Comparison of ENCODE assay signal across 8 cellular contexts in genomic region chr7:107742678-107743566, GRCh38. TPM values are rescaled to one million over a fixed set of nuclear protein-coding genes. Genes with fewer than 3 reads are reported as not detected.
DNase-seq lines count a peak whose midpoint lies in the region; ATAC-seq and FAIRE-seq lines count a peak whose summit lies in the region.

No MANE protein-coding gene starts in this region.

- peak overlapping the region; percentile 99 for H2AFZ ChIP-seq in GM23248

- H3K27ac Mint-ChIP-seq in activated CD4-positive, alpha-beta T cell treated with anti-CD3 and anti-CD28 coated beads for 36 hours = peak overlapping the region; percentile 100
- peak overlapping the region; percentile 100 for H3K27ac Mint-ChIP-seq in T-helper 17 cell

- in situ Hi-C loops in GM23248 (cut with MboI) = loop anchor here (25.0 kb wide), 2 partner anchors 281 to 394 kb away; partner anchors contain the start of genes GPR22 and LAMB4

- peaks cover 15% of the 10 kb centered on the region for H3F3A ChIP-seq in GM23248 (ENCODE audit: insufficient read depth)

- peak; percentile 61 for FAIRE-seq in urothelium cell line (lab: Jason Lieb, UNC)

- CTCF ChIA-PET in activated CD4-positive, alpha-beta T cell treated with anti-CD3 and anti-CD28 coated beads for 36 hours (lab: Charles Lee) = interaction anchor here (0.6 to 4.9 kb wide), 23 partner anchors 12 to 549 kb away, joined by 3 to 120 read pairs (median 5); partner anchors contain the start of genes COG5, DUS4L and SLC26A4

- H3K27me3 ChIP-seq in GM23248 (replicated peaks; ENCODE audit: insufficient read depth) (no peaks in the 10 kb centered on the region), endocrine pancreas (ENCODE audit: control insufficient read depth, insufficient read depth, low read length) (no peaks in the 10 kb centered on the region), mononuclear cell (ENCODE audit: insufficient read depth, low read length) (no peaks in the 10 kb centered on the region)

- H3K9me2 ChIP-seq in GM23248 (ENCODE audit: insufficient read depth) = no peaks in the 10 kb centered on the region

- H3K4me2 ChIP-seq in GM23248 (ENCODE audit: unreplicated experiment) = peak overlapping the region; percentile 99

- H3K4me1 ChIP-seq in GM23248 (ENCODE audit: insufficient read depth) (peaks cover 37% of the 10 kb centered on the region), endocrine pancreas (ENCODE audit: control insufficient read depth, insufficient read depth, low read length) (peaks cover 28% of the 10 kb centered on the region), mononuclear cell (ENCODE audit: insufficient read depth, low read length) (peaks cover 26% of the 10 kb centered on the region)

- intact Hi-C loops in activated CD4-positive, alpha-beta T cell treated with anti-CD3 and anti-CD28 coated beads for 36 hours (cut with DNase I, micrococcal nuclease) = loop anchor here (1.0 to 10.0 kb wide), 16 partner anchors 72 to 1628 kb away; partner anchors contain the start of genes BCAP29 (in 2 of the 2), DLD (in 2 of the 2), COG5 (in 1 of the 2) and DNAJB9 (in 1 of the 2)

- H3K36me3 Mint-ChIP-seq in activated CD4-positive, alpha-beta T cell treated with anti-CD3 and anti-CD28 coated beads for 36 hours (ENCODE audit: low read depth) = peaks cover 8% of the 10 kb centered on the region
- H3K36me3 Mint-ChIP-seq in T-helper 17 cell (ENCODE audit: low read depth) = peaks cover 7% of the 10 kb centered on the region

- peak overlapping the region; percentile 93 for H3K27ac ChIP-seq in GM23248

- H3K9me3 Mint-ChIP-seq in activated CD4-positive, alpha-beta T cell treated with anti-CD3 and anti-CD28 coated beads for 36 hours (ENCODE audit: low read depth) = no peaks in the 10 kb centered on the region

- POLR2A ChIA-PET in activated CD4-positive, alpha-beta T cell treated with anti-CD3 and anti-CD28 coated beads for 36 hours (lab: Charles Lee) = interaction anchor here (0.6 to 2.4 kb wide), 13 partner anchors 81 to 827 kb away, joined by 3 to 23 read pairs (median 3); partner anchors contain the start of genes DLD, DNAJB9, HBP1 and THAP5

- H3K9me3 ChIP-seq in GM23248 (ENCODE audit: low read depth) (no peaks in the 10 kb centered on the region), T-helper 17 cell (ENCODE audit: control insufficient read depth, low read length, poor library complexity, severe bottlenecking) (no peaks in the 10 kb centered on the region), endocrine pancreas (ENCODE audit: control insufficient read depth, low read length) (no peaks in the 10 kb centered on the region), mononuclear cell (ENCODE audit: low read depth, low read length) (no peaks in the 10 kb centered on the region)

- peak; percentile 43 for ATAC-seq in activated CD4-positive, alpha-beta T cell treated with anti-CD3 and anti-CD28 coated beads for 36 hours
- ATAC-seq in T-helper 17 cell = peak; percentile 48

- no peaks in the 10 kb centered on the region for H3K27me3 Mint-ChIP-seq in activated CD4-positive, alpha-beta T cell treated with anti-CD3 and anti-CD28 coated beads for 36 hours
- H3K27me3 Mint-ChIP-seq in T-helper 17 cell = no peaks in the 10 kb centered on the region

- peaks cover 13% of the 10 kb centered on the region; the same call in 1 of the 2 replicates for H4K20me1 ChIP-seq in GM23248 (ENCODE audit: insufficient read depth)

- H3K9ac ChIP-seq in GM23248 (peak overlapping the region; percentile 92), endocrine pancreas (ENCODE audit: control insufficient read depth, insufficient read depth, low read length) (peak overlapping the region; percentile 89)

- 17% methylated on average over 29 of the region's 29 CpGs for WGBS in GM23248 (ENCODE audit: low coverage in 1 of 2, low lambda C conversion rate in 2 of 2, missing lambda C conversion rate in 2 of 2), 2 experiments

- peak overlapping the region; percentile 88 for H3K4me3 Mint-ChIP-seq in activated CD4-positive, alpha-beta T cell treated with anti-CD3 and anti-CD28 coated beads for 36 hours
- H3K4me3 Mint-ChIP-seq in T-helper 17 cell = peak overlapping the region; percentile 98

- peaks cover 40% of the 10 kb centered on the region for H3K79me2 ChIP-seq in GM23248 (ENCODE audit: insufficient read depth)

- H3K4me3 ChIP-seq in GM23248 = peak overlapping the region; percentile 92
- peak overlapping the region; percentile 69 for H3K4me3 ChIP-seq in endocrine pancreas (ENCODE audit: control insufficient read depth, insufficient read depth, low read length)
- H3K4me3 ChIP-seq in mononuclear cell (ENCODE audit: low read length) = peak overlapping the region; percentile 80

- peaks cover 40% of the 10 kb centered on the region for H3K4me1 Mint-ChIP-seq in activated CD4-positive, alpha-beta T cell treated with anti-CD3 and anti-CD28 coated beads for 36 hours
- peaks cover 31% of the 10 kb centered on the region for H3K4me1 Mint-ChIP-seq in T-helper 17 cell

- H3K36me3 ChIP-seq in GM23248 (ENCODE audit: low read depth) (no peaks in the 10 kb centered on the region), endocrine pancreas (ENCODE audit: control insufficient read depth, insufficient read depth, low read length) (no peaks in the 10 kb centered on the region)

- no peak for DNase-seq in activated CD4-positive, alpha-beta T cell treated with anti-CD3 and anti-CD28 coated beads for 36 hours
- no peak for DNase-seq in activated CD4-positive, alpha-beta T cell treated with anti-CD3 and anti-CD28 coated beads for 48 hours
- DNase-seq in GM23248 (no peak), Kasumi-1 (lab: John Stamatoyannopoulos, UW) (peak; percentile 94), T-helper 17 cell (peak in 1 of 3 donors; percentile 50), urothelium cell line (ENCODE audit: low spot score) (peak; percentile 69)

RNA-seq across cellular contexts. Expression of gene CBLL1, which starts 1.0 kb away (rescaled TPM):
- 10 to 100 TPM; 36.9 to 57.9 TPM for total RNA-seq in activated CD4-positive, alpha-beta T cell treated with anti-CD3 and anti-CD28 coated beads for 36 hours
- total RNA-seq in GM23248 (2014; rRNA removed; shearing (Covaris generic)) = 11.9 and 47.2 TPM in 2 replicates
- 35.5 and 38.2 TPM in 2 replicates for polyA plus RNA-seq in GM23248 (2016; fragmentation: Nextera tagmentation; extraction: Ambion mirVana)
- total RNA-seq in T-helper 17 cell = 10 to 100 TPM; 85.3 to 90.3 TPM
- total RNA-seq in mononuclear cell = 100 TPM

Comparison
In these comparisons a context has a peak if more than half of its experiments do, and no peak if none do; other contexts are left out.
1. DNase-seq: peak in Kasumi-1 (2 of 2) and urothelium cell line (single experiment); none in activated CD4-positive, alpha-beta T cell treated with anti-CD3 and anti-CD28 coated beads for 36 hours (single experiment), activated CD4-positive, alpha-beta T cell treated with anti-CD3 and anti-CD28 coated beads for 48 hours (single experiment) and GM23248 (single experiment).
2. Peak in every context shown above with its lines, with median percentiles within 50 percentile points of each other: H3K4me3 ChIP-seq.